In the genomic region with DNA sequence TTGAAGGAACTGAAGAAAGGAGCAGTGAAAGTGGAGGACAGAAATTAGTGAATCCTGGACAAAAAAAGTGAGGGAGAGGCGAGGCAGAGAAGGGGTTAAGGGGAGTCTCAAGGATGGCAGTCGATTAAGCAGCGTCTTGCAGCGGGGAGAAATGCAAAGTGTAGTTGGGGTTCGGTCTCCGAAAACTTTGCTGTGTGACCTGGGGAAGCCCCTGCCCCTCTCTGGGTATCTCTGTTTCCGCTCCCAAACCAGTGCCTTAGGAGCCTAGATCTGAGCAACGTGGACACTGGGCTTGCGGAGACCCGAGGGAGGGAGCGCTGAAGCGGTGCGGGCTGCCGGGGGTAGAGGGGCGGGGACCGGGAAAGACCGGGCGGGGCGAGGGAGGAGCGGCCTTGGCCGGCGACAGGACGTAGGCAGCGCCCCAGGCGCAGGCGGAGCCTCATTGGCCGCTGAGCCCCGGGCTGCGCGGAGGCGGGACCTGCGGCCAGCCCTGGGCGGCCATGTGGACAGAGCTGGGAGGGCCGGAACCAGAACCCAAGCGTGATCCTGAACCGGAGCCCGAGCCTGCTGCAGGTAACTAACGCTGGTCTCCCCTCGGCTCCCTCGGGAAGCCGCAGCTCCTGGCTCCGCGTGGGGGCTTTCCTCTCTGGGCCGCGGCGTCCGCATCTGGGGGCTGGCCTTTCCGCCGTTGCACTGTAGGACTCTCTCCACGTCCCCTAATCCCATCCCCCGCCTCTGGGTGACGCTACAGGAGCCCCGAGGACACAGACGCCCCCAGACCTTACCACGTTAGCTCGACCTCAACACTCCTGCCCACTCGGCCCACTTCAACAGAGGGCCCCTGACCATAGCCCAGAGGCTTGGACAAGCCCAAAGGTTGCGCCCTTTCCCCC, we compare ENCODE assay signal across 1 cellular context.
TF ChIP-seq lines count a peak whose summit lies in the region.

A gene (plus strand): TSS at position 468 of the 893 bp plus-strand sequence. CDS start 3,047 bp downstream, outside the sequence.

TF ChIP-seq in HepG2, 621 proteins besides CTCF, POLR2A, EP300 and RAD21 (continued from another document and continues in another):
- TF ChIP-seq, protein P1, sequence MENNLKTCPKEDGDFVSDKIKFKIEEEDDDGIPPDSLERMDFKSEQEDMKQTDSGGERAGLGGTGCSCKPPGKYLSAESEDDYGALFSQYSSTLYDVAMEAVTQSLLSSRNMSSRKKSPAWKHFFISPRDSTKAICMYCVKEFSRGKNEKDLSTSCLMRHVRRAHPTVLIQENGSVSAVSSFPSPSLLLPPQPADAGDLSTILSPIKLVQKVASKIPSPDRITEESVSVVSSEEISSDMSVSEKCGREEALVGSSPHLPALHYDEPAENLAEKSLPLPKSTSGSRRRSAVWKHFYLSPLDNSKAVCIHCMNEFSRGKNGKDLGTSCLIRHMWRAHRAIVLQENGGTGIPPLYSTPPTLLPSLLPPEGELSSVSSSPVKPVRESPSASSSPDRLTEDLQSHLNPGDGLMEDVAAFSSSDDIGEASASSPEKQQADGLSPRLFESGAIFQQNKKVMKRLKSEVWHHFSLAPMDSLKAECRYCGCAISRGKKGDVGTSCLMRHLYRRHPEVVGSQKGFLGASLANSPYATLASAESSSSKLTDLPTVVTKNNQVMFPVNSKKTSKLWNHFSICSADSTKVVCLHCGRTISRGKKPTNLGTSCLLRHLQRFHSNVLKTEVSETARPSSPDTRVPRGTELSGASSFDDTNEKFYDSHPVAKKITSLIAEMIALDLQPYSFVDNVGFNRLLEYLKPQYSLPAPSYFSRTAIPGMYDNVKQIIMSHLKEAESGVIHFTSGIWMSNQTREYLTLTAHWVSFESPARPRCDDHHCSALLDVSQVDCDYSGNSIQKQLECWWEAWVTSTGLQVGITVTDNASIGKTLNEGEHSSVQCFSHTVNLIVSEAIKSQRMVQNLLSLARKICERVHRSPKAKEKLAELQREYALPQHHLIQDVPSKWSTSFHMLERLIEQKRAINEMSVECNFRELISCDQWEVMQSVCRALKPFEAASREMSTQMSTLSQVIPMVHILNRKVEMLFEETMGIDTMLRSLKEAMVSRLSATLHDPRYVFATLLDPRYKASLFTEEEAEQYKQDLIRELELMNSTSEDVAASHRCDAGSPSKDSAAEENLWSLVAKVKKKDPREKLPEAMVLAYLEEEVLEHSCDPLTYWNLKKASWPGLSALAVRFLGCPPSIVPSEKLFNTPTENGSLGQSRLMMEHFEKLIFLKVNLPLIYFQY (CRISPR knock-in tag; IDR thresholded peaks at IDR 0.05; ENCODE audit: borderline replicate concordance): peak; percentile 91; the same call in 1 of the 2 replicates
- TF ChIP-seq TGIF2 (CRISPR knock-in tag; IDR thresholded peaks at IDR 0.05): no peak
- TF ChIP-seq SYNCRIP (IDR thresholded peaks at IDR 0.05; ENCODE audit: insufficient read depth, low read depth, low read length): no peak
- TF ChIP-seq, protein P2, sequence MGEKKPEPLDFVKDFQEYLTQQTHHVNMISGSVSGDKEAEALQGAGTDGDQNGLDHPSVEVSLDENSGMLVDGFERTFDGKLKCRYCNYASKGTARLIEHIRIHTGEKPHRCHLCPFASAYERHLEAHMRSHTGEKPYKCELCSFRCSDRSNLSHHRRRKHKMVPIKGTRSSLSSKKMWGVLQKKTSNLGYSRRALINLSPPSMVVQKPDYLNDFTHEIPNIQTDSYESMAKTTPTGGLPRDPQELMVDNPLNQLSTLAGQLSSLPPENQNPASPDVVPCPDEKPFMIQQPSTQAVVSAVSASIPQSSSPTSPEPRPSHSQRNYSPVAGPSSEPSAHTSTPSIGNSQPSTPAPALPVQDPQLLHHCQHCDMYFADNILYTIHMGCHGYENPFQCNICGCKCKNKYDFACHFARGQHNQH (CRISPR knock-in tag; IDR thresholded peaks at IDR 0.05): peak; percentile 90
- TF ChIP-seq ZNF891 (CRISPR knock-in tag; IDR thresholded peaks at IDR 0.05): 0 out of 2 replicates have a peak, but pooled peaks have one; percentile 41
- peak; percentile 93 for TF ChIP-seq ZNF232 (CRISPR knock-in tag; IDR thresholded peaks at IDR 0.05; ENCODE audit: borderline replicate concordance)
- TF ChIP-seq ELF1 (CRISPR knock-in tag; IDR thresholded peaks at IDR 0.05): 0 out of 2 replicates have a peak, but pooled peaks have one; percentile 10
- TF ChIP-seq ZNF333 (CRISPR knock-in tag; IDR thresholded peaks at IDR 0.05; ENCODE audit: borderline replicate concordance): peak; percentile 74; the same call in 1 of the 2 replicates
- TF ChIP-seq ZNF367 (CRISPR knock-in tag; IDR thresholded peaks at IDR 0.05; ENCODE audit: borderline replicate concordance): no peak; the same call in 1 of the 2 replicates
- no peak for TF ChIP-seq HOXA7 (CRISPR knock-in tag; IDR thresholded peaks at IDR 0.05)
- TF ChIP-seq, protein P3, sequence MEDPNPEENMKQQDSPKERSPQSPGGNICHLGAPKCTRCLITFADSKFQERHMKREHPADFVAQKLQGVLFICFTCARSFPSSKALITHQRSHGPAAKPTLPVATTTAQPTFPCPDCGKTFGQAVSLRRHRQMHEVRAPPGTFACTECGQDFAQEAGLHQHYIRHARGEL (CRISPR knock-in tag; IDR thresholded peaks at IDR 0.05): no peak
- TF ChIP-seq, protein P4, sequence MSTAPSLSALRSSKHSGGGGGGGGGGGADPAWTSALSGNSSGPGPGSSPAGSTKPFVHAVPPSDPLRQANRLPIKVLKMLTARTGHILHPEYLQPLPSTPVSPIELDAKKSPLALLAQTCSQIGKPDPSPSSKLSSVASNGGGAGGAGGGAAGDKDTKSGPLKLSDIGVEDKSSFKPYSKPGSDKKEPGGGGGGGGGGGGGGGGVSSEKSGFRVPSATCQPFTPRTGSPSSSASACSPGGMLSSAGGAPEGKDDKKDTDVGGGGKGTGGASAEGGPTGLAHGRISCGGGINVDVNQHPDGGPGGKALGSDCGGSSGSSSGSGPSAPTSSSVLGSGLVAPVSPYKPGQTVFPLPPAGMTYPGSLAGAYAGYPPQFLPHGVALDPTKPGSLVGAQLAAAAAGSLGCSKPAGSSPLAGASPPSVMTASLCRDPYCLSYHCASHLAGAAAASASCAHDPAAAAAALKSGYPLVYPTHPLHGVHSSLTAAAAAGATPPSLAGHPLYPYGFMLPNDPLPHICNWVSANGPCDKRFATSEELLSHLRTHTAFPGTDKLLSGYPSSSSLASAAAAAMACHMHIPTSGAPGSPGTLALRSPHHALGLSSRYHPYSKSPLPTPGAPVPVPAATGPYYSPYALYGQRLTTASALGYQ (CRISPR knock-in tag; IDR thresholded peaks at IDR 0.05): peak; percentile 75
- TF ChIP-seq, protein P5, sequence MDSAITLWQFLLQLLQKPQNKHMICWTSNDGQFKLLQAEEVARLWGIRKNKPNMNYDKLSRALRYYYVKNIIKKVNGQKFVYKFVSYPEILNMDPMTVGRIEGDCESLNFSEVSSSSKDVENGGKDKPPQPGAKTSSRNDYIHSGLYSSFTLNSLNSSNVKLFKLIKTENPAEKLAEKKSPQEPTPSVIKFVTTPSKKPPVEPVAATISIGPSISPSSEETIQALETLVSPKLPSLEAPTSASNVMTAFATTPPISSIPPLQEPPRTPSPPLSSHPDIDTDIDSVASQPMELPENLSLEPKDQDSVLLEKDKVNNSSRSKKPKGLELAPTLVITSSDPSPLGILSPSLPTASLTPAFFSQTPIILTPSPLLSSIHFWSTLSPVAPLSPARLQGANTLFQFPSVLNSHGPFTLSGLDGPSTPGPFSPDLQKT (CRISPR knock-in tag; IDR thresholded peaks at IDR 0.05; ENCODE audit: borderline replicate concordance): no peak
- no peak for TF ChIP-seq SOX6 (IDR thresholded peaks at IDR 0.05)
- TF ChIP-seq SOX6 (CRISPR knock-in tag; IDR thresholded peaks at IDR 0.05): peak; percentile 71
- peak; percentile 73; the same call in 1 of the 2 replicates for TF ChIP-seq MEIS1 (CRISPR knock-in tag; IDR thresholded peaks at IDR 0.05; ENCODE audit: borderline replicate concordance)
- TF ChIP-seq CC2D1A (CRISPR knock-in tag; IDR thresholded peaks at IDR 0.05): no peak
- TF ChIP-seq, protein P6, sequence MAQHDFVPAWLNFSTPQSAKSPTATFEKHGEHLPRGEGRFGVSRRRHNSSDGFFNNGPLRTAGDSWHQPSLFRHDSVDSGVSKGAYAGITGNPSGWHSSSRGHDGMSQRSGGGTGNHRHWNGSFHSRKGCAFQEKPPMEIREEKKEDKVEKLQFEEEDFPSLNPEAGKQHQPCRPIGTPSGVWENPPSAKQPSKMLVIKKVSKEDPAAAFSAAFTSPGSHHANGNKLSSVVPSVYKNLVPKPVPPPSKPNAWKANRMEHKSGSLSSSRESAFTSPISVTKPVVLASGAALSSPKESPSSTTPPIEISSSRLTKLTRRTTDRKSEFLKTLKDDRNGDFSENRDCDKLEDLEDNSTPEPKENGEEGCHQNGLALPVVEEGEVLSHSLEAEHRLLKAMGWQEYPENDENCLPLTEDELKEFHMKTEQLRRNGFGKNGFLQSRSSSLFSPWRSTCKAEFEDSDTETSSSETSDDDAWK (CRISPR knock-in tag; IDR thresholded peaks at IDR 0.05): no peak
- peak; percentile 35; the same call in 1 of the 2 replicates for TF ChIP-seq ZNF441 (CRISPR knock-in tag; IDR thresholded peaks at IDR 0.05; ENCODE audit: borderline replicate concordance)
- TF ChIP-seq RARG (CRISPR knock-in tag; IDR thresholded peaks at IDR 0.05; ENCODE audit: low read depth): no peak
- TF ChIP-seq ZFP37 (CRISPR knock-in tag; IDR thresholded peaks at IDR 0.05; ENCODE audit: borderline replicate concordance): peak; percentile 67; the same call in 1 of the 2 replicates
- TF ChIP-seq, protein P7, sequence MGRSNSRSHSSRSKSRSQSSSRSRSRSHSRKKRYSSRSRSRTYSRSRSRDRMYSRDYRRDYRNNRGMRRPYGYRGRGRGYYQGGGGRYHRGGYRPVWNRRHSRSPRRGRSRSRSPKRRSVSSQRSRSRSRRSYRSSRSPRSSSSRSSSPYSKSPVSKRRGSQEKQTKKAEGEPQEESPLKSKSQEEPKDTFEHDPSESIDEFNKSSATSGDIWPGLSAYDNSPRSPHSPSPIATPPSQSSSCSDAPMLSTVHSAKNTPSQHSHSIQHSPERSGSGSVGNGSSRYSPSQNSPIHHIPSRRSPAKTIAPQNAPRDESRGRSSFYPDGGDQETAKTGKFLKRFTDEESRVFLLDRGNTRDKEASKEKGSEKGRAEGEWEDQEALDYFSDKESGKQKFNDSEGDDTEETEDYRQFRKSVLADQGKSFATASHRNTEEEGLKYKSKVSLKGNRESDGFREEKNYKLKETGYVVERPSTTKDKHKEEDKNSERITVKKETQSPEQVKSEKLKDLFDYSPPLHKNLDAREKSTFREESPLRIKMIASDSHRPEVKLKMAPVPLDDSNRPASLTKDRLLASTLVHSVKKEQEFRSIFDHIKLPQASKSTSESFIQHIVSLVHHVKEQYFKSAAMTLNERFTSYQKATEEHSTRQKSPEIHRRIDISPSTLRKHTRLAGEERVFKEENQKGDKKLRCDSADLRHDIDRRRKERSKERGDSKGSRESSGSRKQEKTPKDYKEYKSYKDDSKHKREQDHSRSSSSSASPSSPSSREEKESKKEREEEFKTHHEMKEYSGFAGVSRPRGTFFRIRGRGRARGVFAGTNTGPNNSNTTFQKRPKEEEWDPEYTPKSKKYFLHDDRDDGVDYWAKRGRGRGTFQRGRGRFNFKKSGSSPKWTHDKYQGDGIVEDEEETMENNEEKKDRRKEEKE (IDR thresholded peaks at IDR 0.05): no peak
- TF ChIP-seq ZSCAN30 (CRISPR knock-in tag; IDR thresholded peaks at IDR 0.05): 0 out of 2 replicates have a peak, but pooled peaks have one; percentile 50
- TF ChIP-seq PRPF4 (IDR thresholded peaks at IDR 0.05; ENCODE audit: low read depth, low read length, poor library complexity, severe bottlenecking): no peak
- TF ChIP-seq ONECUT2 (CRISPR knock-in tag; IDR thresholded peaks at IDR 0.05): peak; percentile 30; the same call in 1 of the 2 replicates
- no peak for TF ChIP-seq FLYWCH1 (CRISPR knock-in tag; IDR thresholded peaks at IDR 0.05)
- TF ChIP-seq ZNF24 (IDR thresholded peaks at IDR 0.05): no peak
- peak; percentile 88 for TF ChIP-seq BRD4 (CRISPR knock-in tag; IDR thresholded peaks at IDR 0.05)
- TF ChIP-seq MAZ (IDR thresholded peaks at IDR 0.05; ENCODE audit: borderline replicate concordance, low read depth, low read length): peak; percentile 28; the same call in 1 of the 2 replicates
- no peak; the same call in 1 of the 2 replicates for TF ChIP-seq MAZ (CRISPR knock-in tag; IDR thresholded peaks at IDR 0.05; ENCODE audit: low read depth)
- TF ChIP-seq, protein P8, sequence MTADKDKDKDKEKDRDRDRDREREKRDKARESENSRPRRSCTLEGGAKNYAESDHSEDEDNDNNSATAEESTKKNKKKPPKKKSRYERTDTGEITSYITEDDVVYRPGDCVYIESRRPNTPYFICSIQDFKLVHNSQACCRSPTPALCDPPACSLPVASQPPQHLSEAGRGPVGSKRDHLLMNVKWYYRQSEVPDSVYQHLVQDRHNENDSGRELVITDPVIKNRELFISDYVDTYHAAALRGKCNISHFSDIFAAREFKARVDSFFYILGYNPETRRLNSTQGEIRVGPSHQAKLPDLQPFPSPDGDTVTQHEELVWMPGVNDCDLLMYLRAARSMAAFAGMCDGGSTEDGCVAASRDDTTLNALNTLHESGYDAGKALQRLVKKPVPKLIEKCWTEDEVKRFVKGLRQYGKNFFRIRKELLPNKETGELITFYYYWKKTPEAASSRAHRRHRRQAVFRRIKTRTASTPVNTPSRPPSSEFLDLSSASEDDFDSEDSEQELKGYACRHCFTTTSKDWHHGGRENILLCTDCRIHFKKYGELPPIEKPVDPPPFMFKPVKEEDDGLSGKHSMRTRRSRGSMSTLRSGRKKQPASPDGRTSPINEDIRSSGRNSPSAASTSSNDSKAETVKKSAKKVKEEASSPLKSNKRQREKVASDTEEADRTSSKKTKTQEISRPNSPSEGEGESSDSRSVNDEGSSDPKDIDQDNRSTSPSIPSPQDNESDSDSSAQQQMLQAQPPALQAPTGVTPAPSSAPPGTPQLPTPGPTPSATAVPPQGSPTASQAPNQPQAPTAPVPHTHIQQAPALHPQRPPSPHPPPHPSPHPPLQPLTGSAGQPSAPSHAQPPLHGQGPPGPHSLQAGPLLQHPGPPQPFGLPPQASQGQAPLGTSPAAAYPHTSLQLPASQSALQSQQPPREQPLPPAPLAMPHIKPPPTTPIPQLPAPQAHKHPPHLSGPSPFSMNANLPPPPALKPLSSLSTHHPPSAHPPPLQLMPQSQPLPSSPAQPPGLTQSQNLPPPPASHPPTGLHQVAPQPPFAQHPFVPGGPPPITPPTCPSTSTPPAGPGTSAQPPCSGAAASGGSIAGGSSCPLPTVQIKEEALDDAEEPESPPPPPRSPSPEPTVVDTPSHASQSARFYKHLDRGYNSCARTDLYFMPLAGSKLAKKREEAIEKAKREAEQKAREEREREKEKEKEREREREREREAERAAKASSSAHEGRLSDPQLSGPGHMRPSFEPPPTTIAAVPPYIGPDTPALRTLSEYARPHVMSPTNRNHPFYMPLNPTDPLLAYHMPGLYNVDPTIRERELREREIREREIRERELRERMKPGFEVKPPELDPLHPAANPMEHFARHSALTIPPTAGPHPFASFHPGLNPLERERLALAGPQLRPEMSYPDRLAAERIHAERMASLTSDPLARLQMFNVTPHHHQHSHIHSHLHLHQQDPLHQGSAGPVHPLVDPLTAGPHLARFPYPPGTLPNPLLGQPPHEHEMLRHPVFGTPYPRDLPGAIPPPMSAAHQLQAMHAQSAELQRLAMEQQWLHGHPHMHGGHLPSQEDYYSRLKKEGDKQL (CRISPR knock-in tag; IDR thresholded peaks at IDR 0.05; ENCODE audit: low read depth): no peak
- TF ChIP-seq ZNF850 (CRISPR knock-in tag; conservative IDR thresholded peaks at IDR 0.05): no peak
- TF ChIP-seq, protein P9, sequence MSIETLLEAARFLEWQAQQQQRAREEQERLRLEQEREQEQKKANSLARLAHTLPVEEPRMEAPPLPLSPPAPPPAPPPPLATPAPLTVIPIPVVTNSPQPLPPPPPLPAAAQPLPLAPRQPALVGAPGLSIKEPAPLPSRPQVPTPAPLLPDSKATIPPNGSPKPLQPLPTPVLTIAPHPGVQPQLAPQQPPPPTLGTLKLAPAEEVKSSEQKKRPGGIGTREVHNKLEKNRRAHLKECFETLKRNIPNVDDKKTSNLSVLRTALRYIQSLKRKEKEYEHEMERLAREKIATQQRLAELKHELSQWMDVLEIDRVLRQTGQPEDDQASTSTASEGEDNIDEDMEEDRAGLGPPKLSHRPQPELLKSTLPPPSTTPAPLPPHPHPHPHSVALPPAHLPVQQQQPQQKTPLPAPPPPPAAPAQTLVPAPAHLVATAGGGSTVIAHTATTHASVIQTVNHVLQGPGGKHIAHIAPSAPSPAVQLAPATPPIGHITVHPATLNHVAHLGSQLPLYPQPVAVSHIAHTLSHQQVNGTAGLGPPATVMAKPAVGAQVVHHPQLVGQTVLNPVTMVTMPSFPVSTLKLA (IDR thresholded peaks at IDR 0.05): no peak
